ENCODE assay signal across 14 cellular contexts in genomic region chr16:54277845-54278703, GRCh38. TPM values are rescaled to one million over a fixed set of nuclear protein-coding genes. Genes with fewer than 3 reads are reported as not detected.
A peak's percentile ranks its signal among the peaks of the same experiment; 100 is the strongest.
DNase-seq lines count a peak whose midpoint lies in the region; ATAC-seq and TF ChIP-seq lines count a peak whose summit lies in the region.
"Had no signal": no experiment of that assay in that cellular context is flagged by ENCODE, and none has a peak within 500 bp of the region (broad histone marks: within the 10 kb centered on the region; RNA-seq: fewer than 3 reads in every experiment).

No MANE protein-coding gene starts in this region.

- H3K27ac ChIP-seq in BLaER1: no peak overlapping the region
- peak overlapping the region in 3 of 4 donors; percentile 46 to 68 (median 66) for H3K27ac ChIP-seq in body of pancreas
- no peak overlapping the region for H3K27ac ChIP-seq in right cardiac atrium (ENCODE audit: low read length)
- no peak overlapping the region for H3K27ac ChIP-seq in adrenal gland
- H3K27ac ChIP-seq: heart left ventricle had no signal

- no peak overlapping the region for H3K9ac ChIP-seq in BLaER1
- peak overlapping the region; percentile 48 for H3K9ac ChIP-seq in Loucy (ENCODE audit: low read depth, low read length, poor library complexity, severe bottlenecking)

- peaks cover 8% of the 10 kb centered on the region; the same call in 1 of the 2 replicates for H3K4me1 ChIP-seq in BLaER1
- H3K4me1 ChIP-seq in Loucy (ENCODE audit: insufficient read depth, low read length, poor library complexity, severe bottlenecking): peaks cover 42% of the 10 kb centered on the region
- peaks cover 15% of the 10 kb centered on the region for H3K4me1 ChIP-seq in body of pancreas
- no peaks in the 10 kb centered on the region for H3K4me1 ChIP-seq in right cardiac atrium (ENCODE audit: control insufficient read depth, insufficient read depth, low read length)
- peaks cover 6 to 14% of the 10 kb centered on the region in 2 donors for H3K4me1 ChIP-seq in adrenal gland (replicated peaks in 1 of 2)

- ATAC-seq in body of pancreas: peak; percentile 37
- no peak for ATAC-seq in right cardiac atrium
- ATAC-seq: heart left ventricle, left ventricle myocardium superior had no signal

- no peaks in the 10 kb centered on the region for H3K9me3 Mint-ChIP-seq in nephron progenitor cell
- H3K9me3 Mint-ChIP-seq: T-helper 1 cell treated with Interleukin-12 subunit alpha and Interleukin-12 subunit beta and Interleukin-4 antibody, amounts not matched to agents 30 μg/mL and 1 μg/mL, for 36 hours had no signal

- no peaks in the 10 kb centered on the region for H3F3A ChIP-seq in Loucy (ENCODE audit: low read depth)

- no peaks in the 10 kb centered on the region for H3K36me3 Mint-ChIP-seq in nephron progenitor cell (ENCODE audit: low read depth)

- H3K9me2 ChIP-seq in Loucy (replicated peaks; ENCODE audit: low read depth, low read length): no peaks in the 10 kb centered on the region

- H3K27me3 Mint-ChIP-seq in nephron progenitor cell (ENCODE audit: low read depth, poor library complexity): peaks cover 58% of the 10 kb centered on the region

- intact Hi-C loops in body of pancreas (cut with DNase I): no loop called here
- intact Hi-C loops in right cardiac atrium (cut with DNase I): no loop called here
- intact Hi-C loops in adrenal gland (cut with DNase I): no loop called here

- H3K27me3 ChIP-seq in BLaER1 (peaks cover 37% of the 10 kb centered on the region), Loucy (ENCODE audit: insufficient read depth, low read length, poor library complexity, severe bottlenecking) (peaks cover 6% of the 10 kb centered on the region), body of pancreas (peaks cover 0 to 9% of the 10 kb centered on the region in 2 donors), right cardiac atrium (ENCODE audit: control insufficient read depth, insufficient read depth) (no peaks in the 10 kb centered on the region), adrenal gland (peaks cover 17% of the 10 kb centered on the region)

- H3K4me3 Mint-ChIP-seq in nephron progenitor cell: no peak overlapping the region
- H3K4me3 Mint-ChIP-seq: T-helper 1 cell treated with Interleukin-12 subunit alpha and Interleukin-12 subunit beta and Interleukin-4 antibody, amounts not matched to agents 30 μg/mL and 1 μg/mL, for 36 hours had no signal

- H3K4me1 Mint-ChIP-seq in nephron progenitor cell: peaks cover 46% of the 10 kb centered on the region

- peaks cover 28% of the 10 kb centered on the region for H3K79me2 ChIP-seq in Loucy (ENCODE audit: insufficient read depth, low read length)

- H4K20me1 ChIP-seq in BLaER1 (peaks cover 28% of the 10 kb centered on the region), Loucy (ENCODE audit: insufficient read depth, low read length, poor library complexity, severe bottlenecking) (peaks cover 10% of the 10 kb centered on the region)

- TF ChIP-seq CTCF in Loucy (conservative IDR thresholded peaks at IDR 0.05; ENCODE audit: low read length) (no peak), body of pancreas (IDR thresholded peaks at IDR 0.05) (no peak), nephron progenitor cell (IDR thresholded peaks at IDR 0.05) (no peak), GM13977 (IDR thresholded peaks at IDR 0.05; ENCODE audit: extremely low read depth, insufficient read depth, missing control alignments) (no peak), adrenal gland (IDR thresholded peaks at IDR 0.05) (no peak)

- no peaks in the 10 kb centered on the region for H3K9me3 ChIP-seq in BLaER1
- H3K9me3 ChIP-seq in Loucy (ENCODE audit: insufficient read depth, low read depth, low read length): no peaks in the 10 kb centered on the region
- H3K9me3 ChIP-seq in body of pancreas: no peaks in the 10 kb centered on the region
- no peaks in the 10 kb centered on the region for H3K9me3 ChIP-seq in right cardiac atrium (ENCODE audit: control insufficient read depth, low read length)
- no peaks in the 10 kb centered on the region for H3K9me3 ChIP-seq in adrenal gland (replicated peaks in 1 of 3)
- H3K9me3 ChIP-seq: heart left ventricle had no signal

- peak overlapping the region; percentile 75 for H2AFZ ChIP-seq in Loucy (ENCODE audit: low read length)

- DNase-seq in body of pancreas (no peak), nephron progenitor cell (peak; percentile 30), GM13977 (ENCODE audit: low spot score) (no peak), right cardiac atrium (no peak), adrenal gland (no peak), NCI-H226 (no peak)
- DNase-seq: activated gamma-delta T cell, DMS53, heart left ventricle, left ventricle myocardium superior, NCI-H1694 had no signal

- WGBS in body of pancreas, 2 donors: 59 to 61% methylated on average over 17 of the region's 17 CpGs
- WGBS in right cardiac atrium: 77% methylated on average over 17 of the region's 17 CpGs
- WGBS in adrenal gland, 4 donors: 71 to 82% (median 80%) methylated on average over 17 of the region's 17 CpGs

- TF ChIP-seq POLR2A in body of pancreas (IDR thresholded peaks at IDR 0.05) (no peak), adrenal gland (IDR thresholded peaks at IDR 0.05) (no peak)

- in situ Hi-C loops in GM13977 (cut with MboI; ENCODE audit: low pct_unique_long_range_greater_than_20kb, low sequenced_read_pairs, unreplicated experiment): loop anchor here (25.0 kb wide), 2 partner anchors 659 to 716 kb away; partner anchors contain the start of gene IRX5

- H3K27ac Mint-ChIP-seq in nephron progenitor cell: no peak overlapping the region
- H3K27ac Mint-ChIP-seq: T-helper 1 cell treated with Interleukin-12 subunit alpha and Interleukin-12 subunit beta and Interleukin-4 antibody, amounts not matched to agents 30 μg/mL and 1 μg/mL, for 36 hours had no signal

- H3K36me3 ChIP-seq in BLaER1 (no peaks in the 10 kb centered on the region), Loucy (ENCODE audit: insufficient read depth, low read length) (peaks cover 5% of the 10 kb centered on the region; the same call in 1 of the 2 replicates), body of pancreas (replicated peaks in 1 of 2; ENCODE audit: insufficient read depth in 1 of 2, low read depth in 2 of 2) (no peaks in the 10 kb centered on the region), adrenal gland (replicated peaks in 1 of 2) (no peaks in the 10 kb centered on the region)

- H3K4me3 ChIP-seq in BLaER1 (no peak overlapping the region), Loucy (ENCODE audit: low read length, poor library complexity, severe bottlenecking) (peak overlapping the region; percentile 34), body of pancreas (no peak overlapping the region), right cardiac atrium (ENCODE audit: low read length) (no peak overlapping the region), adrenal gland (no peak overlapping the region)
- H3K4me3 ChIP-seq: heart left ventricle had no signal

- H3K4me2 ChIP-seq in BLaER1 (peak overlapping the region; percentile 13), Loucy (ENCODE audit: low read depth, low read length, poor library complexity, severe bottlenecking) (peak overlapping the region; percentile 70)

RNA-seq across cellular contexts. Expression of gene IRX3, which starts 8.5 kb away (rescaled TPM):
- 1 to 10 TPM; 1.6 to 2.6 TPM for total RNA-seq in body of pancreas
- 10 to 100 TPM in 3 of 4 donors, 1 to 10 TPM in 1; 9.4 to 17.8 (median 16.0) TPM for total RNA-seq in right cardiac atrium
- polyA plus RNA-seq in right cardiac atrium: 7.3 TPM
- total RNA-seq in adrenal gland: 10 to 100 TPM in 6 of 8 donors, 1 to 10 TPM in 2; 7.3 to 18.6 (median 12.0) TPM
- polyA plus RNA-seq in adrenal gland: 1 to 10 TPM; 1.4 to 7.0 (median 2.8) TPM

Comparison
In these comparisons a context has a peak if more than half of its experiments do, and no peak if none do; other contexts are left out.
1. H3K27ac ChIP-seq: peak in body of pancreas (3 of 4); none in BLaER1 (single experiment), right cardiac atrium (single experiment) and adrenal gland (0 of 5).